ENCODE assay signal across 21 cellular contexts in the genomic region with DNA sequence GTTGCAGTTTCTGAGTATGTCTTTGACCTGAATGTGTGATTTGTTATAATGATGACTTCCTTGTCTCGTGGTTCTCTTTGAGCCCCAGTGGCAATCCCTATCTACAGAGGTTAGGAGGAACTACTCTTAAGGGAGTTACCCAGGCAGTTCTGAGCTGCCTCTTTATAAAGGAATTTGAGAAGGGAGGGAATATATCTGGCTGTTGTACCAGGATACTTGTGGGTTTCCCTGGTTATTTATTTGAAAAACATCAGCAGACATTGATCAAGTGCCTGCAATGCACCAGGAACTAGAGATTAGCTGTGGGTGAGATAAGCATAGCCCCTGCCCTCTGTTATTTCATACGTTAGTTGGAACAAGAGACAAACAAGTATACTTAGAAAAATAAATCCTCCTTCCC.
"Had no signal": no experiment of that assay in that cellular context is flagged by ENCODE, and none has a peak within 500 bp of the region (broad histone marks: within the 10 kb centered on the region; RNA-seq: fewer than 3 reads in every experiment).

No MANE protein-coding gene starts in this region.

- H3K4me3 ChIP-seq: cardiac muscle cell, esophagus squamous epithelium, hepatocyte, lung, prostate gland, right atrium auricular region, thyroid gland had no signal

- ATAC-seq: activated CD4-positive, CD25-positive, alpha-beta regulatory T cell treated with anti-CD3 and anti-CD28 coated beads, Interleukin-2, amount 50 U/mL, for 24 hours; effector memory CD8-positive, alpha-beta T cell; left lobe of liver had no signal

- H3K27ac ChIP-seq: cardiac muscle cell, esophagus squamous epithelium, hepatocyte, prostate gland, right atrium auricular region, thyroid gland had no signal

- H3K36me3 ChIP-seq: cardiac muscle cell, esophagus squamous epithelium, prostate gland, right atrium auricular region, thyroid gland had no signal

- H3K27me3 ChIP-seq: cardiac muscle cell, esophagus squamous epithelium, hepatocyte, right atrium auricular region, thyroid gland had no signal

- H3K4me1 ChIP-seq: prostate gland, right atrium auricular region had no signal

- H3K9me3 ChIP-seq: esophagus squamous epithelium, prostate gland, right atrium auricular region, thyroid gland had no signal

- FAIRE-seq: islet of Langerhans, TTC549 had no signal

- DNase-seq: activated CD4-positive, alpha-beta T cell treated with anti-CD3 and anti-CD28 coated beads, Interleukin-2, amount 50 U/mL, for 1 hour; activated CD8-positive, alpha-beta memory T cell treated with anti-CD3 and anti-CD28 coated beads, Interleukin-2, amount 50 U/mL, for 48 hours; activated effector memory CD4-positive, alpha-beta T cell treated with anti-CD3 and anti-CD28 coated beads, Interleukin-2, amount 50 U/mL, for 16 hours; activated naive CD4-positive, alpha-beta T cell treated with anti-CD3 and anti-CD28 coated beads, Interleukin-2, amount 50 U/mL, for 16 hours; activated T-cell treated with anti-CD3 and anti-CD28 coated beads, Interleukin-2, amount 50 U/mL, for 48 hours; effector memory CD8-positive, alpha-beta T cell; esophagus squamous epithelium; foreskin fibroblast; stimulated activated CD4-positive, alpha-beta T cell treated with anti-CD3 and anti-CD28 coated beads, Interleukin-2, amount 100 ng/mL, for 24 hours; stimulated activated naive CD4-positive, alpha-beta T cell treated with Interleukin-2 at 50 U/mL for 16 hours; T-helper 2 cell; thyroid gland had no signal
